1 cellular context compared by ENCODE assay signal in genomic region chr14:91234791-91235114, GRCh38.
TF ChIP-seq lines count a peak whose summit lies in the region.

No MANE protein-coding gene starts in this region.

TF ChIP-seq in H1, 55 proteins besides CTCF, POLR2A, EP300 and RAD21:
- no peak for TF ChIP-seq BRCA1 (IDR thresholded peaks at IDR 0.05; ENCODE audit: low read depth, low read length)
- TF ChIP-seq PHF8 (conservative IDR thresholded peaks at IDR 0.05; ENCODE audit: low read depth, low read length): no peak
- TF ChIP-seq ASH2L (IDR thresholded peaks at IDR 0.05; ENCODE audit: low read length): no peak
- TF ChIP-seq SP1 (IDR thresholded peaks at IDR 0.05; ENCODE audit: low read depth, low read length): no peak
- no peak for TF ChIP-seq RFX5 (IDR thresholded peaks at IDR 0.05; ENCODE audit: borderline replicate concordance, low read depth, low read length)
- TF ChIP-seq SIRT6 (IDR thresholded peaks at IDR 0.05; ENCODE audit: low read length): no peak
- no peak for TF ChIP-seq SIN3A (conservative IDR thresholded peaks at IDR 0.05 in 1 of 2, IDR thresholded peaks at IDR 0.05 in 1 of 2; ENCODE audit: low read depth in 1 of 2, low read length in 2 of 2)
- TF ChIP-seq RXRA (IDR thresholded peaks at IDR 0.05; ENCODE audit: insufficient read depth, low read depth, low read length): no peak
- no peak for TF ChIP-seq SAP30 (IDR thresholded peaks at IDR 0.05; ENCODE audit: insufficient read depth, insufficient replicate concordance, low read length)
- TF ChIP-seq CHD2 (IDR thresholded peaks at IDR 0.05; ENCODE audit: low read length): no peak
- TF ChIP-seq ZNF274 (IDR thresholded peaks at IDR 0.05; ENCODE audit: borderline replicate concordance, extremely low read depth, low read length): no peak
- no peak for TF ChIP-seq CBX5 (IDR thresholded peaks at IDR 0.05; ENCODE audit: low read depth, low read length)
- no peak for TF ChIP-seq HDAC2 (IDR thresholded peaks at IDR 0.05; ENCODE audit: borderline replicate concordance in 1 of 2, low read depth in 2 of 2, low read length in 2 of 2)
